Comparison of ENCODE assay signal across 8 cellular contexts in genomic region chr11:36149538-36150242, GRCh38.
A peak's percentile ranks its signal among the peaks of the same experiment; 100 is the strongest.
DNase-seq lines count a peak whose midpoint lies in the region; ATAC-seq, FAIRE-seq and TF ChIP-seq lines count a peak whose summit lies in the region.

No MANE protein-coding gene starts in this region.

- H4K20me1 ChIP-seq in GM23248 (ENCODE audit: insufficient read depth) = no peaks in the 10 kb centered on the region

- no peaks in the 10 kb centered on the region for H3K79me2 ChIP-seq in GM23248 (ENCODE audit: insufficient read depth)

- no peak overlapping the region for H3K9ac ChIP-seq in GM23248

- in situ Hi-C loops in GM23248 (cut with MboI) = loop anchor here (25.0 kb wide), 1 partner anchor 537 kb away; the partner anchor contains the start of gene FJX1

- H3F3A ChIP-seq in GM23248 (ENCODE audit: insufficient read depth) = peaks cover 21% of the 10 kb centered on the region

- peaks cover 19% of the 10 kb centered on the region for H3K4me1 ChIP-seq in GM23248 (ENCODE audit: insufficient read depth)
- no peaks in the 10 kb centered on the region for H3K4me1 ChIP-seq in mucosa of descending colon (ENCODE audit: low read depth)

- H3K9me3 ChIP-seq in GM23248 (ENCODE audit: low read depth) = no peaks in the 10 kb centered on the region
- H3K9me3 ChIP-seq in mucosa of descending colon = no peaks in the 10 kb centered on the region

- peak; percentile 96 for ATAC-seq in mucosa of descending colon

- DNase-seq in activated T-cell treated with anti-CD3 and anti-CD28 coated beads for 24 hours (ENCODE audit: low read depth) (peak; percentile 28), activated T-cell treated with anti-CD3 and anti-CD28 coated beads for 4 hours (no peak), GM23248 (peak; percentile 96), HuH-7.5 (ENCODE audit: low spot score) (peak; percentile 69), SW480 (ENCODE audit: low spot score) (peak; percentile 95), dermis blood vessel endothelial cell (peak; percentile 99), mucosa of descending colon (peak in 2 of 3 donors; percentile 27 to 40), urothelium cell line (ENCODE audit: low spot score) (peak; percentile 95)

- intact Hi-C loops in mucosa of descending colon (cut with DNase I, micrococcal nuclease) = no loop called here

- peak overlapping the region; percentile 54 for H3K27ac ChIP-seq in GM23248

- TF ChIP-seq CTCF in mucosa of descending colon (IDR thresholded peaks at IDR 0.05) = no peak

- WGBS in GM23248 (ENCODE audit: low coverage in 1 of 2, low lambda C conversion rate in 2 of 2, missing lambda C conversion rate in 2 of 2), 2 experiments = 22 to 30% methylated on average over 8 of the region's 8 CpGs

- FAIRE-seq in urothelium cell line (lab: Jason Lieb, UNC) = peak; percentile 88

- H3K4me2 ChIP-seq in GM23248 (ENCODE audit: unreplicated experiment) = peak overlapping the region; percentile 44

- H3K4me3 ChIP-seq in GM23248 (no peak overlapping the region), mucosa of descending colon (no peak overlapping the region)

- H3K36me3 ChIP-seq in GM23248 (ENCODE audit: low read depth) (no peaks in the 10 kb centered on the region), mucosa of descending colon (ENCODE audit: low read depth) (no peaks in the 10 kb centered on the region)

- no peaks in the 10 kb centered on the region for H3K27me3 ChIP-seq in GM23248 (replicated peaks; ENCODE audit: insufficient read depth)

- peak overlapping the region; percentile 38; the same call in 1 of the 2 replicates for H2AFZ ChIP-seq in GM23248

- no peaks in the 10 kb centered on the region for H3K9me2 ChIP-seq in GM23248 (ENCODE audit: insufficient read depth)
